ENCODE assay signal across 9 cellular contexts in the genomic region with DNA sequence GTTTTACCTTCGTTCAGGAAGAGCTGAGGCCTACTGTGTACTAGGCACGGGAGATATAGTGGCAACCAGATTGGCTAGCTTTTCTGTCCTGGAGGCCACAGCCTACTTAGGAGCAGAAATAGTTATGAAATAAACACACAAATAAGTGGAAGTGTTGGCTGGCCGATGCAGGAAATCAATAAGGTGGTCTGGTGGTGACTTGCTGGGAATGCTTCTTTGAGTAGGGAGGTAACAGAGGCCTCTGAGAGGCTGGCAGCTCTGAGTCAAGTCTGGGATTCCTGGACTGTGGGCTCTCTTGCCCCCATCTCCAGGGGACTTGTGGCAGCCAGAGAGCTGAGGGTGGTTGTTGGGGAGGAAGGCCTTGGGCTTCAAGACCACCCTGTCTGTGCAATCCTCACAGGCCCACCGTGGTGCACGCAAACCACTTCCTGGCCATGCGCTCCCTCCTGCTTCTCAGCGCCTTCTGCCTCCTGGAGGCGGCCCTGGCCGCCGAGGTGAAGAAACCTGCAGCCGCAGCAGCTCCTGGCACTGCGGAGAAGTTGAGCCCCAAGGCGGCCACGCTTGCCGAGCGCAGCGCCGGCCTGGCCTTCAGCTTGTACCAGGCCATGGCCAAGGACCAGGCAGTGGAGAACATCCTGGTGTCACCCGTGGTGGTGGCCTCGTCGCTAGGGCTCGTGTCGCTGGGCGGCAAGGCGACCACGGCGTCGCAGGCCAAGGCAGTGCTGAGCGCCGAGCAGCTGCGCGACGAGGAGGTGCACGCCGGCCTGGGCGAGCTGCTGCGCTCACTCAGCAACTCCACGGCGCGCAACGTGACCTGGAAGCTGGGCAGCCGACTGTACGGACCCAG. TPM values are rescaled to one million over a fixed set of nuclear protein-coding genes. Genes with fewer than 3 reads are reported as not detected.
DNase-seq lines count a peak whose midpoint lies in the region; ATAC-seq and TF ChIP-seq lines count a peak whose summit lies in the region.
"Had no signal": no experiment of that assay in that cellular context is flagged by ENCODE, and none has a peak within 500 bp of the region (broad histone marks: within the 10 kb centered on the region; RNA-seq: fewer than 3 reads in every experiment).

No MANE protein-coding gene starts in this region.

- 0 out of 20 replicates have a peak overlapping the region, but pooled peaks of 1 of the 10 experiments have one; percentile 2 for H3K4me3 ChIP-seq in BLaER1 treated with 17β-estradiol and CSF1 and Interleukin-3, amounts not matched to agents 10 nM and 100 nM
- H3K4me3 ChIP-seq in RWPE2 (ENCODE audit: severe bottlenecking) (no peak overlapping the region), fibroblast of pulmonary artery (replicated peaks; ENCODE audit: low read depth, low read length) (peak overlapping the region; percentile 100), psoas muscle (peak overlapping the region; percentile 99)

- no peaks in the 10 kb centered on the region for H3K27me3 ChIP-seq in BLaER1 treated with 17β-estradiol and CSF1 and Interleukin-3, amounts not matched to agents 10 nM and 100 nM
- H3K27me3 ChIP-seq in RWPE2 (ENCODE audit: insufficient read depth, poor library complexity, severe bottlenecking) (no peaks in the 10 kb centered on the region), psoas muscle (ENCODE audit: insufficient read depth in 3 of 3, low read length in 2 of 3) (no peaks in the 10 kb centered on the region)

- H3K4me1 ChIP-seq in BLaER1 treated with 17β-estradiol and CSF1 and Interleukin-3, amounts not matched to agents 10 nM and 100 nM = peaks cover 32 to 53% (median 43%) of the 10 kb centered on the region in 10 experiments
- H3K4me1 ChIP-seq in RWPE2 (ENCODE audit: insufficient read depth, poor library complexity, severe bottlenecking) (peaks cover 9% of the 10 kb centered on the region), psoas muscle (peaks cover 27% of the 10 kb centered on the region)

- TF ChIP-seq CTCF in RWPE2 (IDR thresholded peaks at IDR 0.05; ENCODE audit: poor library complexity, severe bottlenecking) (no peak), fibroblast of pulmonary artery (IDR thresholded peaks at IDR 0.05; ENCODE audit: low read length, missing control alignments) (no peak), psoas muscle (IDR thresholded peaks at IDR 0.05) (no peak)

- H3K27ac ChIP-seq in BLaER1 treated with 17β-estradiol and CSF1 and Interleukin-3, amounts not matched to agents 10 nM and 100 nM = peak overlapping the region in 8 of 11 experiments; percentile 2 to 95 (median 86); a peak in 13 of 22 replicates
- H3K27ac ChIP-seq in RWPE2 (ENCODE audit: poor library complexity, severe bottlenecking) (peak overlapping the region; percentile 92), psoas muscle (peak overlapping the region; percentile 100)

- peaks cover 0 to 63% (median 26%) of the 10 kb centered on the region in 11 experiments; a peak in 12 of 22 replicates for H4K20me1 ChIP-seq in BLaER1 treated with 17β-estradiol and CSF1 and Interleukin-3, amounts not matched to agents 10 nM and 100 nM

- ATAC-seq in RWPE2 (ENCODE audit: low read depth) (no peak), psoas muscle (no peak), HG03460 (IDR thresholded peaks at IDR 0.05; ENCODE audit: unreplicated experiment) (no peak), HG02938 (IDR thresholded peaks at IDR 0.05; ENCODE audit: unreplicated experiment) (no peak)

- peak overlapping the region in 7 of 11 experiments; percentile 8 to 94 (median 32); a peak in 8 of 22 replicates for H3K9ac ChIP-seq in BLaER1 treated with 17β-estradiol and CSF1 and Interleukin-3, amounts not matched to agents 10 nM and 100 nM

- H3K36me3 ChIP-seq in BLaER1 treated with 17β-estradiol and CSF1 and Interleukin-3, amounts not matched to agents 10 nM and 100 nM = peaks cover 50 to 66% (median 56%) of the 10 kb centered on the region in 11 experiments
- H3K36me3 ChIP-seq in RWPE2 (ENCODE audit: low read depth) = peaks cover 60% of the 10 kb centered on the region
- H3K36me3 ChIP-seq in psoas muscle (ENCODE audit: insufficient read depth in 1 of 2, low read depth in 1 of 2) = peaks cover 6 to 52% of the 10 kb centered on the region in 2 donors

- intact Hi-C loops in psoas muscle (cut with DNase I) = loop anchor here in 1 of 2 donors (10.0 kb wide), 1 partner anchor 139 kb away; no protein-coding TSS in a partner anchor

- WGBS in psoas muscle, 3 donors = 77 to 83% (median 77%) methylated on average over 40 to 43 of the region's 43 CpGs

- DNase-seq in RWPE2 (ENCODE audit: low spot score) = no peak
- no peak for DNase-seq in fibroblast of pulmonary artery (ENCODE audit: low read depth)
- no peak for DNase-seq in psoas muscle
- DNase-seq in NCI-H2081 treated with DMSO at 0.1 percent for 48 hours (lab: John Stamatoyannopoulos, UW) = no peak
- no peak for DNase-seq in cortex of kidney (lab: John Stamatoyannopoulos, UW)
- DNase-seq: activated naive CD4-positive, alpha-beta T cell treated with anti-CD3 and anti-CD28 coated beads, Interleukin-2, amount 50 U/mL, for 16 hours had no signal

- H3K9me3 ChIP-seq in BLaER1 treated with 17β-estradiol and CSF1 and Interleukin-3, amounts not matched to agents 10 nM and 100 nM (replicated peaks in 1 of 11) = no peaks in the 10 kb centered on the region
- H3K9me3 ChIP-seq in RWPE2 (ENCODE audit: severe bottlenecking) (no peaks in the 10 kb centered on the region), psoas muscle (no peaks in the 10 kb centered on the region)

- H3K4me2 ChIP-seq in BLaER1 treated with 17β-estradiol and CSF1 and Interleukin-3, amounts not matched to agents 10 nM and 100 nM = peak overlapping the region; percentile 90 to 98 (median 93); a peak in 19 of 22 replicates

RNA-seq across cellular contexts. Expression of gene SERPINH1, which starts 4.1 kb away (rescaled TPM):
- 10 to 100 TPM; 27.7 to 43.3 (median 31.3) TPM for total RNA-seq in psoas muscle
- 10 to 100 TPM; 11.6 to 29.8 (median 15.6) TPM for polyA plus RNA-seq in psoas muscle

RNA-seq across cellular contexts. Expression of gene GDPD5, which starts 40.4 kb away (rescaled TPM):
- 10 to 100 TPM; 10.3 to 16.5 (median 12.7) TPM for total RNA-seq in psoas muscle
- polyA plus RNA-seq in psoas muscle = 10 to 100 TPM in 1 of 3 donors, 1 to 10 TPM in 2; 2.7 to 13.1 (median 6.4) TPM
